Comparison of ENCODE assay signal across 16 cellular contexts in genomic region chr2:138183700-138184099, GRCh38.
DNase-seq lines count a peak whose midpoint lies in the region; ATAC-seq and TF ChIP-seq lines count a peak whose summit lies in the region.
"Had no signal": no experiment of that assay in that cellular context is flagged by ENCODE, and none has a peak within 500 bp of the region (broad histone marks: within the 10 kb centered on the region; RNA-seq: fewer than 3 reads in every experiment).

No MANE protein-coding gene starts in this region.

- H3K4me3 ChIP-seq in right cardiac atrium (ENCODE audit: low read length) (no peak overlapping the region), mesendoderm (ENCODE audit: low read length) (no peak overlapping the region), BE2C (ENCODE audit: low read depth, low read length) (no peak overlapping the region)
- H3K4me3 ChIP-seq: BLaER1 treated with 17β-estradiol and CSF1 and Interleukin-3, amounts not matched to agents 10 nM and 100 nM; GM23248 had no signal

- peaks cover 21% of the 10 kb centered on the region for H3K4me1 Mint-ChIP-seq in brain
- H3K4me1 Mint-ChIP-seq: CD4-positive, CD25-positive, alpha-beta regulatory T cell had no signal

- no peak overlapping the region for H2AK5ac ChIP-seq in mesendoderm (ENCODE audit: low read length)

- no peak overlapping the region for H3K23ac ChIP-seq in mesendoderm (ENCODE audit: low read length)

- no peak overlapping the region for H3K27ac ChIP-seq in right cardiac atrium (ENCODE audit: low read length)
- no peak overlapping the region for H3K27ac ChIP-seq in mesendoderm (ENCODE audit: low read depth, low read length)
- H3K27ac ChIP-seq: BLaER1 treated with 17β-estradiol and CSF1 and Interleukin-3, amounts not matched to agents 10 nM and 100 nM; GM23248 had no signal

- no peak overlapping the region for H2BK15ac ChIP-seq in mesendoderm (replicated peaks; ENCODE audit: low read depth)

- H4K8ac ChIP-seq in mesendoderm (ENCODE audit: low read depth, low read length): no peak overlapping the region

- H3K4me2 ChIP-seq in mesendoderm (ENCODE audit: low read length): no peak overlapping the region
- H3K4me2 ChIP-seq: BLaER1 treated with 17β-estradiol and CSF1 and Interleukin-3, amounts not matched to agents 10 nM and 100 nM had no signal

- H3K9ac ChIP-seq in mesendoderm (ENCODE audit: low read length): no peak overlapping the region
- H3K9ac ChIP-seq: BLaER1 treated with 17β-estradiol and CSF1 and Interleukin-3, amounts not matched to agents 10 nM and 100 nM; GM23248 had no signal

- no peak overlapping the region for H3K4ac ChIP-seq in mesendoderm (ENCODE audit: low read depth, low read length)

- no peak overlapping the region for H3K56ac ChIP-seq in mesendoderm (ENCODE audit: low read length)

- peak overlapping the region in 3 of 5 experiments; percentile 57 to 78 (median 68) for H3K27ac Mint-ChIP-seq in brain
- H3K27ac Mint-ChIP-seq: CD4-positive, CD25-positive, alpha-beta regulatory T cell had no signal

- H3K9me3 ChIP-seq in right cardiac atrium (ENCODE audit: control insufficient read depth, low read length) (no peaks in the 10 kb centered on the region), BE2C (no peaks in the 10 kb centered on the region)
- H3K9me3 ChIP-seq: BLaER1 treated with 17β-estradiol and CSF1 and Interleukin-3, amounts not matched to agents 10 nM and 100 nM had no signal

- H3K36me3 ChIP-seq in mesendoderm (ENCODE audit: control insufficient read depth, insufficient read depth, low read length): no peaks in the 10 kb centered on the region
- H3K36me3 ChIP-seq in BE2C: no peaks in the 10 kb centered on the region
- H3K36me3 ChIP-seq: BLaER1 treated with 17β-estradiol and CSF1 and Interleukin-3, amounts not matched to agents 10 nM and 100 nM had no signal

- no peaks in the 10 kb centered on the region for H3K4me1 ChIP-seq in right cardiac atrium (ENCODE audit: control insufficient read depth, insufficient read depth, low read length)
- H3K4me1 ChIP-seq in mesendoderm (ENCODE audit: control insufficient read depth, low read depth, low read length): no peaks in the 10 kb centered on the region
- H3K4me1 ChIP-seq in BE2C: no peaks in the 10 kb centered on the region
- H3K4me1 ChIP-seq: BLaER1 treated with 17β-estradiol and CSF1 and Interleukin-3, amounts not matched to agents 10 nM and 100 nM had no signal

- no peak overlapping the region for H4K5ac ChIP-seq in mesendoderm (ENCODE audit: low read length)

- H3K27me3 ChIP-seq in right cardiac atrium (ENCODE audit: control insufficient read depth, insufficient read depth): no peaks in the 10 kb centered on the region
- H3K27me3 ChIP-seq in mesendoderm (ENCODE audit: insufficient read depth, low read length, poor library complexity): no peaks in the 10 kb centered on the region
- H3K27me3 ChIP-seq in BE2C: no peaks in the 10 kb centered on the region
- H3K27me3 ChIP-seq: BLaER1 treated with 17β-estradiol and CSF1 and Interleukin-3, amounts not matched to agents 10 nM and 100 nM had no signal

- DNase-seq in right cardiac atrium (no peak), cardiac septum (ENCODE audit: low spot score) (no peak), mesendoderm (peak; percentile 25), iPS-NIHi7 (ENCODE audit: extremely low spot score) (no peak), NCI-H187 treated with DMSO at 0.1 percent for 48 hours (lab: John Stamatoyannopoulos, UW) (no peak), BE2C (no peak)
- no peak for DNase-seq in activated CD4-positive, alpha-beta T cell treated with anti-CD3 and anti-CD28 coated beads for 4 hours
- DNase-seq: 8988T; AML-193; Calu3; CD4-positive, CD25-positive, alpha-beta regulatory T cell; DMS 273 treated with DMSO at 0.1 percent for 48 hours; H9 had no signal

- intact Hi-C loops in right cardiac atrium (cut with DNase I): no loop called here
- intact Hi-C loops in cardiac septum (cut with DNase I): no loop called here

- no peaks in the 10 kb centered on the region for H3K9me3 Mint-ChIP-seq in brain
- H3K9me3 Mint-ChIP-seq: H9 had no signal

- no peaks in the 10 kb centered on the region for H3K79me1 ChIP-seq in mesendoderm (ENCODE audit: low read length)

- WGBS in right cardiac atrium: 47% methylated on average over 2 of the region's 2 CpGs
- WGBS in mesendoderm (ENCODE audit: extremely low coverage, insufficient coverage, low lambda C conversion rate): no CpG with 5 or more reads among the region's 2 CpGs

- no peaks in the 10 kb centered on the region for H3K36me3 Mint-ChIP-seq in brain
- H3K36me3 Mint-ChIP-seq: CD4-positive, CD25-positive, alpha-beta regulatory T cell had no signal

- no peaks in the 10 kb centered on the region for H3K27me3 Mint-ChIP-seq in brain
- H3K27me3 Mint-ChIP-seq: CD4-positive, CD25-positive, alpha-beta regulatory T cell had no signal

- H3K18ac ChIP-seq in mesendoderm (ENCODE audit: low read length): no peak overlapping the region

- ATAC-seq in right cardiac atrium: peak; percentile 36

- TF ChIP-seq CTCF in brain (conservative IDR thresholded peaks at IDR 0.05): no peak
- no peak for TF ChIP-seq CTCF in BE2C (IDR thresholded peaks at IDR 0.05; ENCODE audit: low read depth, low read length)

- peak overlapping the region in 1 of 5 experiments; percentile 30 for H3K4me3 Mint-ChIP-seq in brain
- H3K4me3 Mint-ChIP-seq: CD4-positive, CD25-positive, alpha-beta regulatory T cell; H9 had no signal

- no peak overlapping the region for H2BK5ac ChIP-seq in mesendoderm (ENCODE audit: low read length)

- no peaks in the 10 kb centered on the region for H3K79me2 ChIP-seq in mesendoderm (ENCODE audit: control insufficient read depth, insufficient read depth, low read length)

- H2BK120ac ChIP-seq in mesendoderm (ENCODE audit: low read depth, low read length): no peak overlapping the region
